ENCODE assay signal across 14 cellular contexts in the genomic region with DNA sequence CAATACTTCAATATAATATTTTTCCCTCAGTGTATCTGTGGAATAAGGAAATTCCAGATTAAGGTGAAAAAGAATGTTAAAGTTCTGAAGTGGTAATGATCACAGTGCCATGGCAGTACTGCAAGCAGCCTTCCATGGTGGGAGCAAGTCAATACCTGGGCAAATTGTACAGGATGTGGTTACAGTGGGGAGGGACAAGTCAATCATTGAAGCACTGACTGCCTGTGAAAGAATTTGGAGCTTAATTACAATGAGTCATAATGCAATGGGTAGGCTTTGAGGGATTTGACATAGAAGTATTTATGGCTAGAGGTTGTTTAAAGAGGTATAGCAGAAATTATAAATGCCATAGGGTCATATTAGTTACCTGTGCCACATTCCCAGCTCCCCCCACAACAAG.
A peak's percentile ranks its signal among the peaks of the same experiment; 100 is the strongest.
DNase-seq lines count a peak whose midpoint lies in the region; ATAC-seq and TF ChIP-seq lines count a peak whose summit lies in the region.
"Had no signal": no experiment of that assay in that cellular context is flagged by ENCODE, and none has a peak within 500 bp of the region (broad histone marks: within the 10 kb centered on the region; RNA-seq: fewer than 3 reads in every experiment).

No MANE protein-coding gene starts in this region.

- no peaks in the 10 kb centered on the region for H3K27me3 Mint-ChIP-seq in activated CD4-positive, alpha-beta T cell treated with anti-CD3 and anti-CD28 coated beads, Interleukin-2, amount 10 ng/mL, durations not matched to agents 24 days and 14 days
- H3K27me3 Mint-ChIP-seq in natural killer cell (ENCODE audit: low read depth in 2 of 2): no peaks in the 10 kb centered on the region

- no peaks in the 10 kb centered on the region for H4K20me1 ChIP-seq in PC-3 (ENCODE audit: low read length)

- H3K4me2 ChIP-seq in PC-3 (ENCODE audit: low read length): no peak overlapping the region

- CTCF ChIA-PET in PC-3 (lab: Charles Lee): no interaction called here

- H3K9ac ChIP-seq in PC-3 (ENCODE audit: low read length): no peak overlapping the region

- no peaks in the 10 kb centered on the region for H3K79me2 ChIP-seq in PC-3 (ENCODE audit: low read length)

- no peak overlapping the region for H3K27ac Mint-ChIP-seq in activated CD4-positive, alpha-beta T cell treated with anti-CD3 and anti-CD28 coated beads, Interleukin-2, amount 10 ng/mL, durations not matched to agents 24 days and 14 days
- H3K27ac Mint-ChIP-seq in natural killer cell: no peak overlapping the region

- no peaks in the 10 kb centered on the region for H3K4me1 Mint-ChIP-seq in activated CD4-positive, alpha-beta T cell treated with anti-CD3 and anti-CD28 coated beads, Interleukin-2, amount 10 ng/mL, durations not matched to agents 24 days and 14 days
- no peaks in the 10 kb centered on the region for H3K4me1 Mint-ChIP-seq in natural killer cell

- H3K36me3 ChIP-seq in PC-3 (ENCODE audit: low read depth, low read length): no peaks in the 10 kb centered on the region
- H3K36me3 ChIP-seq: lower lobe of right lung, SJSA1 had no signal

- no peaks in the 10 kb centered on the region for H3K9me2 ChIP-seq in PC-3 (replicated peaks; ENCODE audit: low read length)

- DNase-seq in PC-3 (peak; percentile 48), kidney tubule cell (ENCODE audit: low spot score) (peak; percentile 96), activated T-cell treated with anti-CD3 and anti-CD28 coated beads for 4 hours (no peak), natural killer cell (no peak)
- DNase-seq in activated CD4-positive, alpha-beta T cell treated with anti-CD3 and anti-CD28 coated beads, Interleukin-2, amount 10 ng/mL, durations not matched to agents 24 days and 14 days: no peak
- DNase-seq: GDM1, H7, lower lobe of right lung, NCI-H1417, testis had no signal

- no peak for TF ChIP-seq CTCF in PC-3 (conservative IDR thresholded peaks at IDR 0.05; ENCODE audit: low read depth, low read length)
- no peak for TF ChIP-seq CTCF in natural killer cell (IDR thresholded peaks at IDR 0.05)

- no peak overlapping the region for H3K4me3 ChIP-seq in PC-3 (ENCODE audit: low read length)
- H3K4me3 ChIP-seq: lower lobe of right lung, SJSA1, testis had no signal

- H2AFZ ChIP-seq in PC-3 (ENCODE audit: low read length): no peak overlapping the region

- no peaks in the 10 kb centered on the region for H3K9me3 ChIP-seq in PC-3 (ENCODE audit: low read length)
- H3K9me3 ChIP-seq: lower lobe of right lung, SJSA1, testis had no signal

- H3K9me3 Mint-ChIP-seq in activated CD4-positive, alpha-beta T cell treated with anti-CD3 and anti-CD28 coated beads, Interleukin-2, amount 10 ng/mL, durations not matched to agents 24 days and 14 days: no peaks in the 10 kb centered on the region
- H3K9me3 Mint-ChIP-seq in natural killer cell: peaks cover 0 to 5% of the 10 kb centered on the region in 2 donors

- no peak overlapping the region for H3K27ac ChIP-seq in PC-3 (ENCODE audit: low read length)
- H3K27ac ChIP-seq: lower lobe of right lung, SJSA1, testis had no signal

- intact Hi-C loops in PC-3 (cut with micrococcal nuclease) (no loop called here), natural killer cell (cut with micrococcal nuclease) (no loop called here)
- intact Hi-C loops in activated CD4-positive, alpha-beta T cell treated with anti-CD3 and anti-CD28 coated beads, Interleukin-2, amount 10 ng/mL, durations not matched to agents 24 days and 14 days (cut with micrococcal nuclease): no loop called here

- no peaks in the 10 kb centered on the region for H3F3A ChIP-seq in PC-3 (ENCODE audit: low read length, unreplicated experiment)

- ATAC-seq in GM18861 (IDR thresholded peaks at IDR 0.05; ENCODE audit: unreplicated experiment) (peak; percentile 97), HG02840 (IDR thresholded peaks at IDR 0.05; ENCODE audit: low FRiP score, unreplicated experiment) (peak; percentile 62), PC-3 (no peak), HG02885 (IDR thresholded peaks at IDR 0.05; ENCODE audit: poor library complexity, unreplicated experiment) (no peak), natural killer cell (no peak)
- ATAC-seq: lower lobe of right lung had no signal

- POLR2A ChIA-PET in PC-3 (lab: Charles Lee; ENCODE audit: unreplicated experiment): no interaction called here

- no TSS peak for BruUV-seq in PC-3 (replicated peaks; lab: Mats Ljungman, UMichigan)

- H3K36me3 Mint-ChIP-seq in activated CD4-positive, alpha-beta T cell treated with anti-CD3 and anti-CD28 coated beads, Interleukin-2, amount 10 ng/mL, durations not matched to agents 24 days and 14 days (ENCODE audit: low read depth): no peaks in the 10 kb centered on the region
- H3K36me3 Mint-ChIP-seq in natural killer cell: no peaks in the 10 kb centered on the region

- H3K27me3 ChIP-seq in PC-3 (ENCODE audit: low read length): no peaks in the 10 kb centered on the region
- H3K27me3 ChIP-seq: SJSA1, testis had no signal

- no peak overlapping the region for H3K4me3 Mint-ChIP-seq in activated CD4-positive, alpha-beta T cell treated with anti-CD3 and anti-CD28 coated beads, Interleukin-2, amount 10 ng/mL, durations not matched to agents 24 days and 14 days
- no peak overlapping the region for H3K4me3 Mint-ChIP-seq in natural killer cell

- 0 out of 2 replicates have a peak, but pooled peaks cover 4% of the 10 kb centered on the region for H3K4me1 ChIP-seq in PC-3 (ENCODE audit: insufficient read depth, low read length)
- H3K4me1 ChIP-seq: lower lobe of right lung, SJSA1, testis had no signal

Comparison
In these comparisons a context has a peak if more than half of its experiments do, and no peak if none do; other contexts are left out.
1. ATAC-seq: peak in GM18861 (single experiment) and HG02840 (single experiment); none in PC-3 (single experiment), HG02885 (single experiment) and natural killer cell (0 of 3).
2. DNase-seq: peak in PC-3 (single experiment) and kidney tubule cell (single experiment); none in activated T-cell treated with anti-CD3 and anti-CD28 coated beads for 4 hours (single experiment), activated CD4-positive, alpha-beta T cell treated with anti-CD3 and anti-CD28 coated beads, Interleukin-2, amount 10 ng/mL, durations not matched to agents 24 days and 14 days (single experiment) and natural killer cell (single experiment).